9 cellular contexts compared by ENCODE assay signal in the genomic region with DNA sequence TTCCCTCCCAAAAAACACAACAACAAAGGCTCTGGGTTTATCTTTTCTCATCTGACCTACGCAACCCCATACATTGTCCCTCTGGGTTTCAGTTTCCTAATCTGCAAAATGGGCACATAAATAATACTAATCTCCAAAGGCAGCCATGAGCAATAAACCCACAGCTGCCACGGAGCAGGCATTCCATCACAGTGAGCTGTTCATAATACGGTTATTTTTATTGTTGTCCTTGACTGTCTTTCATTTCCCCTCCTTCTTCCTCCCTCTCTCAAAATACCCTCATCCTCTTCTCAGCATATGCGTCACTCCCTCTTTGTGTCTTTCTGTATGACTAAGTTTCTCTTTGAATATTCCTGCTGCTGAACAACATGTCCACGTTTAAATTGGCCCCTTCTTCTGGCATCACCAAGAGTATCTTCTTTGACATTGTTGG.
DNase-seq lines count a peak whose midpoint lies in the region; ATAC-seq and TF ChIP-seq lines count a peak whose summit lies in the region.
"Had no signal": no experiment of that assay in that cellular context is flagged by ENCODE, and none has a peak within 500 bp of the region (broad histone marks: within the 10 kb centered on the region; RNA-seq: fewer than 3 reads in every experiment).

No MANE protein-coding gene starts in this region.

- H3K27ac ChIP-seq in brain microvascular endothelial cell (peak overlapping the region; percentile 28), coronary artery (no peak overlapping the region)
- H3K27ac ChIP-seq: KMS-11 had no signal

- peak; percentile 43 for ATAC-seq in GM19468 (IDR thresholded peaks at IDR 0.05; ENCODE audit: extremely low read depth, unreplicated experiment)
- ATAC-seq in HG03460 (IDR thresholded peaks at IDR 0.05; ENCODE audit: unreplicated experiment): peak; percentile 66
- ATAC-seq in HG03135 (IDR thresholded peaks at IDR 0.05; ENCODE audit: unreplicated experiment): no peak

- H3K36me3 ChIP-seq in brain microvascular endothelial cell (replicated peaks): no peaks in the 10 kb centered on the region

- no peak for TF ChIP-seq CTCF in GM10248 (IDR thresholded peaks at IDR 0.05; ENCODE audit: control extremely low read depth, extremely low read depth, low read depth, missing control alignments)
- TF ChIP-seq CTCF in brain microvascular endothelial cell (IDR thresholded peaks at IDR 0.05; ENCODE audit: low read depth, low read length, missing control alignments): no peak
- TF ChIP-seq CTCF in coronary artery (IDR thresholded peaks at IDR 0.05): no peak

- in situ Hi-C loops in brain microvascular endothelial cell (cut with HindIII; ENCODE audit: low pct_ligation_motif_present, low sequenced_read_pairs): no loop called here

- CTCF ChIA-PET in GM10248 (lab: Yijun Ruan, JAX): no interaction called here

- no peaks in the 10 kb centered on the region for H3K27me3 ChIP-seq in brain microvascular endothelial cell (replicated peaks)

- H3K4me3 ChIP-seq in brain microvascular endothelial cell (ENCODE audit: low read depth, low read length) (no peak overlapping the region), coronary artery (no peak overlapping the region)

- DNase-seq in GM10248 (ENCODE audit: extremely low spot score): peak; percentile 65
- DNase-seq in brain microvascular endothelial cell: peak; percentile 64
- no peak for DNase-seq in NOMO-1 treated with dmso at 0.1 percent for 144 hours (lab: John Stamatoyannopoulos, UW; ENCODE audit: unreplicated experiment)
- no peak for DNase-seq in coronary artery (ENCODE audit: low spot score)
- no peak for DNase-seq in effector CD4-positive, alpha-beta T cell

- POLR2A ChIA-PET in GM10248 (lab: Yijun Ruan, JAX): interaction anchor here (0.7 kb wide), 1 partner anchor 110 kb away, joined by 3 read pairs; no protein-coding TSS in a partner anchor

Comparison
In these comparisons a context has a peak if more than half of its experiments do, and no peak if none do; other contexts are left out.
1. DNase-seq: peak in GM10248 (single experiment) and brain microvascular endothelial cell (single experiment); none in NOMO-1 treated with dmso at 0.1 percent for 144 hours (single experiment), coronary artery (single experiment) and effector CD4-positive, alpha-beta T cell (single experiment).